8 cellular contexts compared by ENCODE assay signal in genomic region chrX:150983526-150984163, GRCh38. TPM values are rescaled to one million over a fixed set of nuclear protein-coding genes. Genes with fewer than 3 reads are reported as not detected.
A peak's percentile ranks its signal among the peaks of the same experiment; 100 is the strongest.
DNase-seq lines count a peak whose midpoint lies in the region; ATAC-seq and TF ChIP-seq lines count a peak whose summit lies in the region.

No MANE protein-coding gene starts in this region.

- H3K9me3 Mint-ChIP-seq in Calu3 (ENCODE audit: low read depth, unreplicated experiment) = no peaks in the 10 kb centered on the region
- H3K9me3 Mint-ChIP-seq in dendritic cell treated with granulocyte-macrophage colony-stimulating factor and Interleukin-4, amounts not matched to agents 40 ng/mL and 50 ng/mL, for 4 days = no peaks in the 10 kb centered on the region

- no peak overlapping the region for H3K27ac Mint-ChIP-seq in Calu3 (ENCODE audit: unreplicated experiment)
- H3K27ac Mint-ChIP-seq in dendritic cell treated with granulocyte-macrophage colony-stimulating factor and Interleukin-4, amounts not matched to agents 40 ng/mL and 50 ng/mL, for 4 days = no peak overlapping the region

- no peaks in the 10 kb centered on the region for H3K27me3 Mint-ChIP-seq in Calu3 (ENCODE audit: unreplicated experiment)
- H3K27me3 Mint-ChIP-seq in dendritic cell treated with granulocyte-macrophage colony-stimulating factor and Interleukin-4, amounts not matched to agents 40 ng/mL and 50 ng/mL, for 4 days = peaks cover 12% of the 10 kb centered on the region

- no peak for TF ChIP-seq CTCF in Calu3 (IDR thresholded peaks at IDR 0.05; ENCODE audit: unreplicated experiment)
- no peak for TF ChIP-seq CTCF in GM20000 (IDR thresholded peaks at IDR 0.05; ENCODE audit: extremely low read depth, missing control alignments)
- no peak for TF ChIP-seq CTCF in osteoblast (IDR thresholded peaks at IDR 0.05; ENCODE audit: extremely low read depth, low read depth, low read length)

- peak overlapping the region; percentile 73 for H3K4me3 Mint-ChIP-seq in Calu3 (ENCODE audit: low read depth, unreplicated experiment)
- H3K4me3 Mint-ChIP-seq in dendritic cell treated with granulocyte-macrophage colony-stimulating factor and Interleukin-4, amounts not matched to agents 40 ng/mL and 50 ng/mL, for 4 days = peak overlapping the region; percentile 75

- H3K27ac ChIP-seq in osteoblast (ENCODE audit: low read depth, low read length) = no peak overlapping the region

- no TSS peak for BruUV-seq in Calu3 (replicated peaks; lab: Mats Ljungman, UMichigan)

- H3K36me3 ChIP-seq in osteoblast (ENCODE audit: insufficient read depth, low read length) = peaks cover 4% of the 10 kb centered on the region

- ATAC-seq in HG03521 (IDR thresholded peaks at IDR 0.05; ENCODE audit: unreplicated experiment) = peak; percentile 16

- no peaks in the 10 kb centered on the region for H3K27me3 ChIP-seq in osteoblast (ENCODE audit: insufficient read depth, low read length)

- CTCF ChIA-PET in Calu3 (lab: Charles Lee) = interaction anchor here (1.3 kb wide), 1 partner anchor 212 kb away, joined by 4 read pairs; no protein-coding TSS in a partner anchor

- no peaks in the 10 kb centered on the region for H3K9me3 ChIP-seq in osteoblast (ENCODE audit: low read depth, low read length)

- H3K36me3 Mint-ChIP-seq in Calu3 (ENCODE audit: insufficient read depth, unreplicated experiment) = peaks cover 31% of the 10 kb centered on the region
- H3K36me3 Mint-ChIP-seq in dendritic cell treated with granulocyte-macrophage colony-stimulating factor and Interleukin-4, amounts not matched to agents 40 ng/mL and 50 ng/mL, for 4 days (ENCODE audit: low read depth) = no peaks in the 10 kb centered on the region

- H3K4me2 ChIP-seq in osteoblast (ENCODE audit: insufficient read depth, low read length) = no peak overlapping the region

- H3K79me2 ChIP-seq in osteoblast (ENCODE audit: insufficient read depth, low read length) = peaks cover 8% of the 10 kb centered on the region

- intact Hi-C loops in Calu3 (cut with micrococcal nuclease; ENCODE audit: unreplicated experiment) = loop anchor here (5.0 to 10.0 kb wide), 2 partner anchors 86 to 209 kb away; partner anchors contain the start of gene CD99L2
- intact Hi-C loops in dendritic cell treated with granulocyte-macrophage colony-stimulating factor and Interleukin-4, amounts not matched to agents 40 ng/mL and 50 ng/mL, for 4 days (cut with micrococcal nuclease) = loop anchor here (2.0 kb wide), 1 partner anchor 85 kb away; the partner anchor contains the start of gene CD99L2

- no peaks in the 10 kb centered on the region for H3K4me1 ChIP-seq in osteoblast (ENCODE audit: insufficient read depth, low read length)

- H2AFZ ChIP-seq in osteoblast (ENCODE audit: low read length) = no peak overlapping the region

- no peaks in the 10 kb centered on the region for H4K20me1 ChIP-seq in osteoblast (ENCODE audit: insufficient read depth, low read length)

- DNase-seq in Calu3 (peak; percentile 12), GM20000 (ENCODE audit: low spot score) (peak; percentile 49), osteoblast (ENCODE audit: insufficient read length, low spot score, missing footprints) (peak; percentile 80), NCI-H1436 treated with DMSO at 0.1 percent for 48 hours (lab: John Stamatoyannopoulos, UW) (no peak), SKM-1 (lab: John Stamatoyannopoulos, UW; ENCODE audit: unreplicated experiment) (no peak)
- DNase-seq in central memory CD4-positive, alpha-beta T cell = no peak

- peaks cover 11% of the 10 kb centered on the region for H3K4me1 Mint-ChIP-seq in Calu3 (ENCODE audit: low read depth, unreplicated experiment)
- peaks cover 21% of the 10 kb centered on the region for H3K4me1 Mint-ChIP-seq in dendritic cell treated with granulocyte-macrophage colony-stimulating factor and Interleukin-4, amounts not matched to agents 40 ng/mL and 50 ng/mL, for 4 days (ENCODE audit: low read depth)

- H3K4me3 ChIP-seq in osteoblast (ENCODE audit: insufficient read depth, low read length) = peak overlapping the region; percentile 77

RNA-seq across cellular contexts. Expression of gene HMGB3, which starts 0.5 kb away (rescaled TPM):
- 99.4 and 143 TPM in 2 replicates for total RNA-seq in Calu3 (2022)
- total RNA-seq in osteoblast = 10.5 and 13.6 TPM in 2 replicates

Comparison
In these comparisons a context has a peak if more than half of its experiments do, and no peak if none do; other contexts are left out.
1. DNase-seq: peak in Calu3 (single experiment), GM20000 (single experiment) and osteoblast (single experiment); none in central memory CD4-positive, alpha-beta T cell (single experiment), NCI-H1436 treated with DMSO at 0.1 percent for 48 hours (single experiment) and SKM-1 (single experiment).